17 cellular contexts compared by ENCODE assay signal in genomic region chr14:104306450-104307040, GRCh38.
"Had no signal": no experiment of that assay in that cellular context is flagged by ENCODE, and none has a peak within 500 bp of the region (broad histone marks: within the 10 kb centered on the region; RNA-seq: fewer than 3 reads in every experiment).

No MANE protein-coding gene starts in this region.

- H3K27ac ChIP-seq: epithelial cell of prostate, tibial artery had no signal

- FAIRE-seq: bronchial epithelial cell had no signal

- H3K4me3 Mint-ChIP-seq: activated naive CD8-positive, alpha-beta T cell treated with anti-CD3 and anti-CD28 coated beads, Interleukin-2, amount 10 ng/mL, durations not matched to agents 7 days and 5 days; activated T-cell treated with anti-CD3 and anti-CD28 coated beads, Interleukin-2, amount 50 U/mL, for 4 hours; stimulated activated naive CD8-positive, alpha-beta T cell treated with anti-CD3 and anti-CD28 coated beads, Interleukin-15, amount 100 ng/mL, for 72 hours had no signal

- H3K4me1 ChIP-seq: tibial artery had no signal

- H3K27me3 Mint-ChIP-seq: activated naive CD8-positive, alpha-beta T cell treated with anti-CD3 and anti-CD28 coated beads, Interleukin-2, amount 10 ng/mL, durations not matched to agents 7 days and 5 days; stimulated activated naive CD8-positive, alpha-beta T cell treated with anti-CD3 and anti-CD28 coated beads, Interleukin-15, amount 100 ng/mL, for 72 hours had no signal

- DNase-seq: activated CD4-positive, alpha-beta T cell treated with anti-CD3 and anti-CD28 coated beads for 1 hour; activated CD8-positive, alpha-beta memory T cell treated with anti-CD3 and anti-CD28 coated beads, Interleukin-2, amount 50 U/mL, for 48 hours; activated naive CD4-positive, alpha-beta T cell; activated naive CD8-positive, alpha-beta T cell treated with anti-CD3 and anti-CD28 coated beads, Interleukin-2, amount 10 ng/mL, durations not matched to agents 7 days and 5 days; activated T-cell treated with anti-CD3 and anti-CD28 coated beads, Interleukin-2, amount 50 U/mL, for 4 hours; amniotic stem cell; kidney glomerular epithelial cell; mesenchymal stem cell; occipital lobe; retina; stimulated activated CD4-positive, alpha-beta T cell treated with anti-CD3 and anti-CD28 coated beads, Interleukin-1b, Interleukin-23, amount 100 ng/mL, for 48 hours; stimulated activated naive CD8-positive, alpha-beta T cell treated with anti-CD3 and anti-CD28 coated beads, Interleukin-15, amount 100 ng/mL, for 72 hours had no signal

- H3K4me1 Mint-ChIP-seq: activated naive CD8-positive, alpha-beta T cell treated with anti-CD3 and anti-CD28 coated beads, Interleukin-2, amount 10 ng/mL, durations not matched to agents 7 days and 5 days; stimulated activated naive CD8-positive, alpha-beta T cell treated with anti-CD3 and anti-CD28 coated beads, Interleukin-15, amount 100 ng/mL, for 72 hours had no signal

- H3K36me3 Mint-ChIP-seq: activated naive CD8-positive, alpha-beta T cell treated with anti-CD3 and anti-CD28 coated beads, Interleukin-2, amount 10 ng/mL, durations not matched to agents 7 days and 5 days had no signal

- H3K9me3 Mint-ChIP-seq: activated T-helper 2 cell treated with anti-CD3 and anti-CD28 coated beads, Interferon-gamma antibody, Interleukin-2, Interleukin-4, amounts not matched to agents 10 μg/mL and 5 μg/mL and 100 μg/mL, durations not matched to agents 14 hours and 24 hours and 36 hours had no signal

- ATAC-seq: activated T-cell treated with anti-CD3 and anti-CD28 coated beads, Interleukin-2, amount 50 U/mL, for 4 hours; stimulated activated naive CD8-positive, alpha-beta T cell treated with anti-CD3 and anti-CD28 coated beads, Interleukin-15, amount 100 ng/mL, for 72 hours had no signal

- H3K36me3 ChIP-seq: tibial artery had no signal

- H3K27ac Mint-ChIP-seq: activated naive CD8-positive, alpha-beta T cell treated with anti-CD3 and anti-CD28 coated beads, Interleukin-2, amount 10 ng/mL, durations not matched to agents 7 days and 5 days; activated T-helper 2 cell treated with anti-CD3 and anti-CD28 coated beads, Interferon-gamma antibody, Interleukin-2, Interleukin-4, amounts not matched to agents 10 μg/mL and 5 μg/mL and 100 μg/mL, durations not matched to agents 14 hours and 24 hours and 36 hours; progenitor cell of endocrine pancreas; stimulated activated naive CD8-positive, alpha-beta T cell treated with anti-CD3 and anti-CD28 coated beads, Interleukin-15, amount 100 ng/mL, for 72 hours had no signal

- H3K4me3 ChIP-seq: tibial artery had no signal
